In the genomic region with DNA sequence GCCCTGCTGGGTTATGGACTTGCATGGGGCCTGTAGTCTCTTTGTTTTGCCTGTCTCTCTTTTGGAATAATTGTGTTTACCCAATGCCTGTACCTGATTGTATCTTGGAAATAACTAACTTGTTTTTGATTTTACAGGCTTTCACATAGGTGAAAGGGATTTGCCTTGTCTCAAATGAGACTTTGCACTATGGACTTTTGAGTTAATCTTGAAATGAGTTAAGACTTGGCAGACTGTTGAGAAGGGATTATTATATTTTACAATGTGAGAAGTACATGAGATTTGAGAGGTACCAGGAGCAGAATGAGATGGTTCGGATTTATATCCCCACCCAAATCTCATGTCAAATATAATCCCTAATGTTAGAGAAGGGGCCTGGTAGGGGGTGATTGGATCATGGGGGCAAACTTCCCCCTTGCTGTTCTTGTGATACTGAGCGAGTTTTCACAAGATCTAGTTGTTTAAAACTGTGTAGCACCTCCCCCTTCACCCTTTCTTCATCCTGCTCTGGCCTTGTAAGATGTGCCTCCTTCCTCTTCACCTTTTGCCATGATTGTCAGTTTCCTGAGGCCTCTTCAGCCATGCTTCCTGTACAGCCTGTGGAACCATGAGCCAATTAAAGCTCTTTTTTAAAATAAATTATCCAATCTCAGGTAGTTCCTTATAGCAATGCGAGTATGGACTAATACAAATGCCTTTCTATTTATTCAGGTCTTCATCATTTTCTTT, we compare ENCODE assay signal across 21 cellular contexts.
DNase-seq lines count a peak whose midpoint lies in the region; ATAC-seq and TF ChIP-seq lines count a peak whose summit lies in the region.
"Had no signal": no experiment of that assay in that cellular context is flagged by ENCODE, and none has a peak within 500 bp of the region (broad histone marks: within the 10 kb centered on the region; RNA-seq: fewer than 3 reads in every experiment).

No MANE protein-coding gene starts in this region.

- H3K27ac ChIP-seq in MM.1S (ENCODE audit: low read length), result peak overlapping the region; percentile 34; the same call in 1 of the 2 replicates
- peak overlapping the region; percentile 36 to 65 (median 54) for H3K27ac ChIP-seq in transverse colon
- no peak overlapping the region for H3K27ac ChIP-seq in body of pancreas
- no peak overlapping the region for H3K27ac ChIP-seq in prostate gland
- H3K27ac ChIP-seq: 22Rv1, BLaER1, C4-2B, GM23248 had no signal

- no peaks in the 10 kb centered on the region for H3K27me3 Mint-ChIP-seq in activated naive CD8-positive, alpha-beta T cell treated with anti-CD3 and anti-CD28 coated beads, Interleukin-2, amount 10 ng/mL, durations not matched to agents 7 days and 5 days
- H3K27me3 Mint-ChIP-seq in activated naive CD8-positive, alpha-beta T cell treated with anti-CD3 and anti-CD28 coated beads for 36 hours, result no peaks in the 10 kb centered on the region
- H3K27me3 Mint-ChIP-seq: B cell; CD4-positive, CD25-positive, alpha-beta regulatory T cell had no signal

- no peaks in the 10 kb centered on the region for H4K20me1 ChIP-seq in MM.1S (ENCODE audit: insufficient read depth, low read length)
- H4K20me1 ChIP-seq: BLaER1 had no signal

- no peaks in the 10 kb centered on the region for H3K9me2 ChIP-seq in MM.1S (replicated peaks; ENCODE audit: insufficient read depth, low read length)

- peaks cover 2% of the 10 kb centered on the region for H3K9me3 Mint-ChIP-seq in activated naive CD8-positive, alpha-beta T cell treated with anti-CD3 and anti-CD28 coated beads, Interleukin-2, amount 10 ng/mL, durations not matched to agents 7 days and 5 days
- H3K9me3 Mint-ChIP-seq in activated naive CD8-positive, alpha-beta T cell treated with anti-CD3 and anti-CD28 coated beads for 36 hours, result no peaks in the 10 kb centered on the region
- H3K9me3 Mint-ChIP-seq: CD8-positive, alpha-beta T cell had no signal

- peak; percentile 41 for TF ChIP-seq EP300 in transverse colon (IDR thresholded peaks at IDR 0.05; ENCODE audit: low read depth)

- intact Hi-C loops in mucosa of descending colon (cut with DNase I, micrococcal nuclease) (no loop called here), transverse colon (cut with DNase I; ENCODE audit: low total_unique reads) (no loop called here), body of pancreas (cut with DNase I) (no loop called here), prostate gland (cut with DNase I) (no loop called here)

- in situ Hi-C loops in transverse colon (cut with MboI; ENCODE audit: low pct_ligation_motif_present in 1 of 4, low pct_unique_long_range_greater_than_20kb in 1 of 4, low sequenced_read_pairs in 3 of 4), result no loop called here

- no peaks in the 10 kb centered on the region for H3K36me3 ChIP-seq in MM.1S (replicated peaks; ENCODE audit: insufficient read depth, low read length)
- no peaks in the 10 kb centered on the region for H3K36me3 ChIP-seq in mucosa of descending colon (ENCODE audit: low read depth)
- H3K36me3 ChIP-seq in transverse colon, result no peaks in the 10 kb centered on the region
- no peaks in the 10 kb centered on the region for H3K36me3 ChIP-seq in body of pancreas (replicated peaks in 1 of 2; ENCODE audit: insufficient read depth in 1 of 2, low read depth in 2 of 2)
- no peaks in the 10 kb centered on the region for H3K36me3 ChIP-seq in prostate gland
- H3K36me3 ChIP-seq: BLaER1 had no signal

- no peak overlapping the region for H3K9ac ChIP-seq in MM.1S (ENCODE audit: low read length)
- H3K9ac ChIP-seq: BLaER1, GM23248 had no signal

- H3K79me2 ChIP-seq in MM.1S (ENCODE audit: low read length), result no peaks in the 10 kb centered on the region

- H3F3A ChIP-seq in MM.1S (ENCODE audit: insufficient read depth, low read length), result peaks cover 5% of the 10 kb centered on the region; the same call in 1 of the 2 replicates

- H3K4me3 ChIP-seq in MM.1S (ENCODE audit: low read length), result no peak overlapping the region
- no peak overlapping the region for H3K4me3 ChIP-seq in mucosa of descending colon
- H3K4me3 ChIP-seq in transverse colon, result no peak overlapping the region
- H3K4me3 ChIP-seq in body of pancreas, result no peak overlapping the region
- no peak overlapping the region for H3K4me3 ChIP-seq in prostate gland
- H3K4me3 ChIP-seq: BLaER1, GM12878, GM23248 had no signal

- no peak overlapping the region for H2AFZ ChIP-seq in MM.1S (ENCODE audit: low read length)
- H2AFZ ChIP-seq: GM23248 had no signal

- H3K4me3 Mint-ChIP-seq in activated naive CD8-positive, alpha-beta T cell treated with anti-CD3 and anti-CD28 coated beads, Interleukin-2, amount 10 ng/mL, durations not matched to agents 7 days and 5 days, result no peak overlapping the region
- H3K4me3 Mint-ChIP-seq in activated naive CD8-positive, alpha-beta T cell treated with anti-CD3 and anti-CD28 coated beads for 36 hours, result no peak overlapping the region
- H3K4me3 Mint-ChIP-seq: B cell; CD4-positive, CD25-positive, alpha-beta regulatory T cell; CD8-positive, alpha-beta T cell had no signal

- no peak for TF ChIP-seq POLR2A in transverse colon (IDR thresholded peaks at IDR 0.05)
- TF ChIP-seq POLR2A in body of pancreas (IDR thresholded peaks at IDR 0.05), result no peak
- no peak for TF ChIP-seq POLR2A in prostate gland (IDR thresholded peaks at IDR 0.05)

- H3K4me2 ChIP-seq in MM.1S (ENCODE audit: low read depth, low read length), result no peak overlapping the region
- H3K4me2 ChIP-seq: BLaER1 had no signal

- POLR2A ChIA-PET in activated naive CD8-positive, alpha-beta T cell treated with anti-CD3 and anti-CD28 coated beads, Interleukin-2, amount 10 ng/mL, durations not matched to agents 7 days and 5 days (lab: Charles Lee), result no interaction called here

- H3K4me1 ChIP-seq in MM.1S (ENCODE audit: low read length) (peaks cover 25% of the 10 kb centered on the region), mucosa of descending colon (ENCODE audit: low read depth) (no peaks in the 10 kb centered on the region), transverse colon (peaks cover 0 to 4% (median 0%) of the 10 kb centered on the region in 4 donors), body of pancreas (no peaks in the 10 kb centered on the region), prostate gland (replicated peaks) (no peaks in the 10 kb centered on the region)
- H3K4me1 ChIP-seq: Caco-2 had no signal

- no peak for ATAC-seq in activated naive CD8-positive, alpha-beta T cell treated with anti-CD3 and anti-CD28 coated beads, Interleukin-2, amount 10 ng/mL, durations not matched to agents 7 days and 5 days (ENCODE audit: low read depth)
- ATAC-seq in mucosa of descending colon (peak; percentile 78), body of pancreas (no peak)
- ATAC-seq: CD8-positive, alpha-beta T cell; GM12878; HCT116 had no signal

- peak overlapping the region; percentile 21 for H3K27ac Mint-ChIP-seq in activated naive CD8-positive, alpha-beta T cell treated with anti-CD3 and anti-CD28 coated beads, Interleukin-2, amount 10 ng/mL, durations not matched to agents 7 days and 5 days
- no peak overlapping the region for H3K27ac Mint-ChIP-seq in activated naive CD8-positive, alpha-beta T cell treated with anti-CD3 and anti-CD28 coated beads for 36 hours
- H3K27ac Mint-ChIP-seq: B cell; CD4-positive, CD25-positive, alpha-beta regulatory T cell; CD8-positive, alpha-beta T cell had no signal

- DNase-seq in activated naive CD8-positive, alpha-beta T cell treated with anti-CD3 and anti-CD28 coated beads, Interleukin-2, amount 10 ng/mL, durations not matched to agents 7 days and 5 days, result no peak
- no peak for DNase-seq in activated naive CD8-positive, alpha-beta T cell treated with anti-CD3 and anti-CD28 coated beads for 36 hours
- DNase-seq in MM.1S, result no peak
- DNase-seq in mucosa of descending colon, result no peak
- no peak for DNase-seq in transverse colon
- no peak for DNase-seq in body of pancreas
- DNase-seq in prostate gland (ENCODE audit: low spot score), result no peak
- DNase-seq in SW480 (ENCODE audit: low spot score), result no peak
- DNase-seq: Caco-2; CD4-positive, CD25-positive, alpha-beta regulatory T cell; CD8-positive, alpha-beta T cell; DMS153; DND-41; GM23248; H7 had no signal

- H3K9me3 ChIP-seq in MM.1S (replicated peaks; ENCODE audit: insufficient read depth, low read length) (no peaks in the 10 kb centered on the region), mucosa of descending colon (no peaks in the 10 kb centered on the region), transverse colon (no peaks in the 10 kb centered on the region), body of pancreas (no peaks in the 10 kb centered on the region), prostate gland (no peaks in the 10 kb centered on the region)
- H3K9me3 ChIP-seq: Caco-2 had no signal

- H3K27me3 ChIP-seq in MM.1S (replicated peaks; ENCODE audit: insufficient read depth, low read length), result no peaks in the 10 kb centered on the region
- H3K27me3 ChIP-seq in transverse colon, result no peaks in the 10 kb centered on the region
- no peaks in the 10 kb centered on the region for H3K27me3 ChIP-seq in body of pancreas
- no peaks in the 10 kb centered on the region for H3K27me3 ChIP-seq in prostate gland (replicated peaks; ENCODE audit: insufficient read depth)

- 43 to 63% methylated on average over 1 to 3 of the region's 3 CpGs for WGBS in transverse colon (ENCODE audit: low coverage in 1 of 2), 2 donors
- 57 to 66% methylated on average over 3 of the region's 3 CpGs for WGBS in body of pancreas, 2 donors
- 51% methylated on average over 3 of the region's 3 CpGs for WGBS in prostate gland

- peaks cover 4% of the 10 kb centered on the region for H3K4me1 Mint-ChIP-seq in activated naive CD8-positive, alpha-beta T cell treated with anti-CD3 and anti-CD28 coated beads, Interleukin-2, amount 10 ng/mL, durations not matched to agents 7 days and 5 days
- H3K4me1 Mint-ChIP-seq in activated naive CD8-positive, alpha-beta T cell treated with anti-CD3 and anti-CD28 coated beads for 36 hours, result peaks cover 3% of the 10 kb centered on the region

- TF ChIP-seq CTCF in MM.1S (IDR thresholded peaks at IDR 0.05; ENCODE audit: low read length), result no peak
- no peak for TF ChIP-seq CTCF in mucosa of descending colon (IDR thresholded peaks at IDR 0.05)
- no peak for TF ChIP-seq CTCF in transverse colon (IDR thresholded peaks at IDR 0.05)
- no peak for TF ChIP-seq CTCF in body of pancreas (IDR thresholded peaks at IDR 0.05)
- no peak for TF ChIP-seq CTCF in prostate gland (IDR thresholded peaks at IDR 0.05)

- peaks cover 2% of the 10 kb centered on the region for H3K36me3 Mint-ChIP-seq in activated naive CD8-positive, alpha-beta T cell treated with anti-CD3 and anti-CD28 coated beads, Interleukin-2, amount 10 ng/mL, durations not matched to agents 7 days and 5 days
- peaks cover 1% of the 10 kb centered on the region for H3K36me3 Mint-ChIP-seq in activated naive CD8-positive, alpha-beta T cell treated with anti-CD3 and anti-CD28 coated beads for 36 hours
- H3K36me3 Mint-ChIP-seq: CD4-positive, CD25-positive, alpha-beta regulatory T cell; CD8-positive, alpha-beta T cell had no signal

Comparison
In these comparisons a context has a peak if more than half of its experiments do, and no peak if none do; other contexts are left out.
1. H3K27ac ChIP-seq: peak in MM.1S (single experiment) and transverse colon (4 of 4); none in body of pancreas (0 of 4) and prostate gland (0 of 2).